ENCODE assay signal across 1 cellular context in the genomic region with DNA sequence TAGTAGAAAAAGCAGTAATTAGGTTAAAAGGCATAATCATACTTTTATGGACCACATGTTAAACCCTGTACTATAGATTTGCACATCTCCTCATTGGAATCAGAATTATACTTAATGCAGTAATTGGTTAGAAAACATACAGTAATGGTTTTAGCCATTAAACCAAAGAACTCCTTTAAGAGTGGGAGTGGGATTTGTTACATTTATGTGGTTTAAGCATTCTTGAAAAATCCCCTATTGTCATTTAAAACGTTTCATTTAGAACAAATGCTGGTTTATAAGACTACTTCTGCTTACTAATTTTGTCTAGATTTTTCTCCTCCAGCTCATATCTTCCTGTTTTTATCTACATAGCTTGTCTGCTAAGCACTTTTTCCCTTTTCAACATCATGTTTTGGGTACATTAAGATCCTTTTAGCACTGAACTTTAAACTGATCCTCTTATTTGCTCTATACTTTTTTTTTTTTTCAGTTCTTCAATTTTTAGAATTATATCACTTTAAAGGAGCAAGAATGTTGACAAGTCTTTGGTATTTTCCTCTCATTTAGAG.
TF ChIP-seq lines count a peak whose summit lies in the region.

No MANE protein-coding gene starts in this region.

TF ChIP-seq in HepG2, 621 proteins besides CTCF, POLR2A, EP300 and RAD21 (continued from another document):
- TF ChIP-seq, protein P1, sequence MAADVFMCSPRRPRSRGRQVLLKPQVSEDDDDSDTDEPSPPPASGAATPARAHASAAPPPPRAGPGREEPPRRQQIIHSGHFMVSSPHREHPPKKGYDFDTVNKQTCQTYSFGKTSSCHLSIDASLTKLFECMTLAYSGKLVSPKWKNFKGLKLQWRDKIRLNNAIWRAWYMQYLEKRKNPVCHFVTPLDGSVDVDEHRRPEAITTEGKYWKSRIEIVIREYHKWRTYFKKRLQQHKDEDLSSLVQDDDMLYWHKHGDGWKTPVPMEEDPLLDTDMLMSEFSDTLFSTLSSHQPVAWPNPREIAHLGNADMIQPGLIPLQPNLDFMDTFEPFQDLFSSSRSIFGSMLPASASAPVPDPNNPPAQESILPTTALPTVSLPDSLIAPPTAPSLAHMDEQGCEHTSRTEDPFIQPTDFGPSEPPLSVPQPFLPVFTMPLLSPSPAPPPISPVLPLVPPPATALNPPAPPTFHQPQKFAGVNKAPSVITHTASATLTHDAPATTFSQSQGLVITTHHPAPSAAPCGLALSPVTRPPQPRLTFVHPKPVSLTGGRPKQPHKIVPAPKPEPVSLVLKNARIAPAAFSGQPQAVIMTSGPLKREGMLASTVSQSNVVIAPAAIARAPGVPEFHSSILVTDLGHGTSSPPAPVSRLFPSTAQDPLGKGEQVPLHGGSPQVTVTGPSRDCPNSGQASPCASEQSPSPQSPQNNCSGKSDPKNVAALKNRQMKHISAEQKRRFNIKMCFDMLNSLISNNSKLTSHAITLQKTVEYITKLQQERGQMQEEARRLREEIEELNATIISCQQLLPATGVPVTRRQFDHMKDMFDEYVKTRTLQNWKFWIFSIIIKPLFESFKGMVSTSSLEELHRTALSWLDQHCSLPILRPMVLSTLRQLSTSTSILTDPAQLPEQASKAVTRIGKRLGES (CRISPR knock-in tag; IDR thresholded peaks at IDR 0.05; ENCODE audit: borderline replicate concordance), result no peak
- TF ChIP-seq, protein P2, sequence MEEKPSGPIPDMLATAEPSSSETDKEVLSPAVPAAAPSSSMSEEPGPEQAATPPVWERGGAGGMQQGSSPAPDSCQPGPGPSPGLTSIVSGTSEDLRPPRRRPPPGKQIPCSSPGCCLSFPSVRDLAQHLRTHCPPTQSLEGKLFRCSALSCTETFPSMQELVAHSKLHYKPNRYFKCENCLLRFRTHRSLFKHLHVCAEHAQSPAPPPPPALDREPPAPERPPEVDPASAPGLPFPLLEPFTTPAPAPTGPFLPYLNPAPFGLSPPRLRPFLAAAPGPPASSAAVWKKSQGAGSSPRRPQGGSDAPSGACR (CRISPR knock-in tag; IDR thresholded peaks at IDR 0.05), result no peak
- no peak for TF ChIP-seq ZNF530 (CRISPR knock-in tag; IDR thresholded peaks at IDR 0.05; ENCODE audit: low read depth)
- TF ChIP-seq, protein P3, sequence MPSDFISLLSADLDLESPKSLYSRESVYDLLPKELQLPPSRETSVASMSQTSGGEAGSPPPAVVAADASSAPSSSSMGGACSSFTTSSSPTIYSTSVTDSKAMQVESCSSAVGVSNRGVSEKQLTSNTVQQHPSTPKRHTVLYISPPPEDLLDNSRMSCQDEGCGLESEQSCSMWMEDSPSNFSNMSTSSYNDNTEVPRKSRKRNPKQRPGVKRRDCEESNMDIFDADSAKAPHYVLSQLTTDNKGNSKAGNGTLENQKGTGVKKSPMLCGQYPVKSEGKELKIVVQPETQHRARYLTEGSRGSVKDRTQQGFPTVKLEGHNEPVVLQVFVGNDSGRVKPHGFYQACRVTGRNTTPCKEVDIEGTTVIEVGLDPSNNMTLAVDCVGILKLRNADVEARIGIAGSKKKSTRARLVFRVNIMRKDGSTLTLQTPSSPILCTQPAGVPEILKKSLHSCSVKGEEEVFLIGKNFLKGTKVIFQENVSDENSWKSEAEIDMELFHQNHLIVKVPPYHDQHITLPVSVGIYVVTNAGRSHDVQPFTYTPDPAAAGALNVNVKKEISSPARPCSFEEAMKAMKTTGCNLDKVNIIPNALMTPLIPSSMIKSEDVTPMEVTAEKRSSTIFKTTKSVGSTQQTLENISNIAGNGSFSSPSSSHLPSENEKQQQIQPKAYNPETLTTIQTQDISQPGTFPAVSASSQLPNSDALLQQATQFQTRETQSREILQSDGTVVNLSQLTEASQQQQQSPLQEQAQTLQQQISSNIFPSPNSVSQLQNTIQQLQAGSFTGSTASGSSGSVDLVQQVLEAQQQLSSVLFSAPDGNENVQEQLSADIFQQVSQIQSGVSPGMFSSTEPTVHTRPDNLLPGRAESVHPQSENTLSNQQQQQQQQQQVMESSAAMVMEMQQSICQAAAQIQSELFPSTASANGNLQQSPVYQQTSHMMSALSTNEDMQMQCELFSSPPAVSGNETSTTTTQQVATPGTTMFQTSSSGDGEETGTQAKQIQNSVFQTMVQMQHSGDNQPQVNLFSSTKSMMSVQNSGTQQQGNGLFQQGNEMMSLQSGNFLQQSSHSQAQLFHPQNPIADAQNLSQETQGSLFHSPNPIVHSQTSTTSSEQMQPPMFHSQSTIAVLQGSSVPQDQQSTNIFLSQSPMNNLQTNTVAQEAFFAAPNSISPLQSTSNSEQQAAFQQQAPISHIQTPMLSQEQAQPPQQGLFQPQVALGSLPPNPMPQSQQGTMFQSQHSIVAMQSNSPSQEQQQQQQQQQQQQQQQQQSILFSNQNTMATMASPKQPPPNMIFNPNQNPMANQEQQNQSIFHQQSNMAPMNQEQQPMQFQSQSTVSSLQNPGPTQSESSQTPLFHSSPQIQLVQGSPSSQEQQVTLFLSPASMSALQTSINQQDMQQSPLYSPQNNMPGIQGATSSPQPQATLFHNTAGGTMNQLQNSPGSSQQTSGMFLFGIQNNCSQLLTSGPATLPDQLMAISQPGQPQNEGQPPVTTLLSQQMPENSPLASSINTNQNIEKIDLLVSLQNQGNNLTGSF (CRISPR knock-in tag; IDR thresholded peaks at IDR 0.05), result no peak
- TF ChIP-seq ZNF788 (CRISPR knock-in tag; IDR thresholded peaks at IDR 0.05; ENCODE audit: borderline replicate concordance), result no peak
- TF ChIP-seq HMGA1 (CRISPR knock-in tag; conservative IDR thresholded peaks at IDR 0.05), result no peak
- TF ChIP-seq RNF2 (conservative IDR thresholded peaks at IDR 0.05; ENCODE audit: low read depth), result no peak
- no peak for TF ChIP-seq ZNF224 (CRISPR knock-in tag; IDR thresholded peaks at IDR 0.05)
